20 cellular contexts compared by ENCODE assay signal in the genomic region with DNA sequence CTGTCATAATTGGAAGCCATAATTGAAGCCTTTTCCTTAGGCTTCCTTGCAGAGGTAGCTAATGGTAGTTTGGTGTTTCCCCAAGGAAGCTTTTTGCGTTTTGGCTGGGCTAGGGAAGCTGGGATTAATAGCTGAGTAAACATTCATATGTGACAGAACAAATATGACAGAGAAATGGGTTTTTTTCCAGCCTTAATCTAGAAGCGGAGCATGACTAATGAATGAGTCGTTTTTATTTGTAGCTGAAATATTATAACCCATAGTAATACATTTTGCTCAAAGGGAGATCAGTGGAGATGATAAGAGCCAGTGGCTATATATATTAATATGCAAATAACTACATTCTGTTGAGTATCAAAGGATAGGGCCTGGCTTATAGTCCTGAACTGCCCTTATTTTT. TPM values are rescaled to one million over a fixed set of nuclear protein-coding genes. Genes with fewer than 3 reads are reported as not detected.
DNase-seq lines count a peak whose midpoint lies in the region; ATAC-seq, FAIRE-seq and TF ChIP-seq lines count a peak whose summit lies in the region.
"Had no signal": no experiment of that assay in that cellular context is flagged by ENCODE, and none has a peak within 500 bp of the region (broad histone marks: within the 10 kb centered on the region; RNA-seq: fewer than 3 reads in every experiment).

No MANE protein-coding gene starts in this region.

- peaks cover 89% of the 10 kb centered on the region for H3K36me3 ChIP-seq in RWPE2 (ENCODE audit: low read depth)
- H3K36me3 ChIP-seq in fibroblast of lung (ENCODE audit: control insufficient read depth, insufficient read depth, low read length), result peaks cover 18% of the 10 kb centered on the region
- H3K36me3 ChIP-seq in smooth muscle cell (ENCODE audit: low read depth), result peaks cover 58% of the 10 kb centered on the region
- peaks cover 100% of the 10 kb centered on the region for H3K36me3 ChIP-seq in OCI-LY7 (ENCODE audit: insufficient read depth, low read length)
- peaks cover 39 to 59% of the 10 kb centered on the region in 2 donors for H3K36me3 ChIP-seq in kidney (ENCODE audit: control insufficient read depth in 1 of 2, insufficient read depth in 2 of 2, low read length in 2 of 2)

- POLR2A ChIA-PET in OCI-LY7 (lab: Charles Lee), result interaction anchor here (0.6 to 1.8 kb wide), 5 partner anchors 8 to 1586 kb away, joined by 3 to 5 read pairs (median 3); no protein-coding TSS in a partner anchor

- FAIRE-seq in kidney (lab: Jason Lieb, UNC), result no peak
- FAIRE-seq: GM19239, HepG2 had no signal

- no peak overlapping the region for H3K9ac ChIP-seq in fibroblast of lung (ENCODE audit: insufficient read depth, low read length)
- no peak overlapping the region for H3K9ac ChIP-seq in smooth muscle cell (ENCODE audit: low read depth)
- H3K9ac ChIP-seq in kidney (ENCODE audit: low read length in 2 of 2), result no peak overlapping the region

- peak; percentile 26 for ATAC-seq in RWPE2 (ENCODE audit: low read depth)
- ATAC-seq: HepG2; stimulated activated naive B cell treated with anti-CD40 and anti-IgM and Interleukin-4, amounts not matched to agents 10 μg/mL and 1 μg/mL and 100 μg/mL, for 72 hours had no signal

- CTCF ChIA-PET in OCI-LY7 (lab: Charles Lee; ENCODE audit: unreplicated experiment), result interaction anchor here (0.6 kb wide), 1 partner anchor 1208 kb away, joined by 8 read pairs; no protein-coding TSS in a partner anchor

- H3K4me3 ChIP-seq in RWPE2 (ENCODE audit: severe bottlenecking), result no peak overlapping the region
- H3K4me3 ChIP-seq in fibroblast of lung (replicated peaks in 1 of 4; ENCODE audit: control extremely low read depth in 1 of 4, insufficient read depth in 1 of 4, low read depth in 3 of 4, low read length in 4 of 4), result no peak overlapping the region
- H3K4me3 ChIP-seq in smooth muscle cell, result no peak overlapping the region
- no peak overlapping the region for H3K4me3 ChIP-seq in OCI-LY7 (ENCODE audit: low read depth, low read length, poor library complexity, severe bottlenecking)
- H3K4me3 ChIP-seq in kidney (ENCODE audit: low read length in 2 of 2), result no peak overlapping the region
- H3K4me3 ChIP-seq: ascending aorta had no signal

- H3K4me2 ChIP-seq in fibroblast of lung (ENCODE audit: extremely low read depth, insufficient read depth, low read length) (peak overlapping the region; percentile 23), smooth muscle cell (no peak overlapping the region), OCI-LY7 (ENCODE audit: low read length) (no peak overlapping the region)

- WGBS in smooth muscle cell (ENCODE audit: low lambda C conversion rate), result 67% methylated on average over 3 of the region's 3 CpGs

- H4K20me1 ChIP-seq in fibroblast of lung (ENCODE audit: control insufficient read depth, extremely low read depth, insufficient read depth, low read length), result no peaks in the 10 kb centered on the region
- H4K20me1 ChIP-seq in smooth muscle cell (ENCODE audit: low read depth), result peaks cover 9% of the 10 kb centered on the region
- no peaks in the 10 kb centered on the region for H4K20me1 ChIP-seq in OCI-LY7 (ENCODE audit: insufficient read depth, low read length)

- H3F3A ChIP-seq in smooth muscle cell (ENCODE audit: low read depth), result peaks cover 10% of the 10 kb centered on the region

- H3K4me1 ChIP-seq in RWPE2 (ENCODE audit: insufficient read depth, poor library complexity, severe bottlenecking) (peaks cover 35% of the 10 kb centered on the region), fibroblast of lung (ENCODE audit: control insufficient read depth, extremely low read depth, insufficient read depth, low read length) (peaks cover 11% of the 10 kb centered on the region), smooth muscle cell (ENCODE audit: low read depth) (no peaks in the 10 kb centered on the region), OCI-LY7 (ENCODE audit: insufficient read depth, low read length, poor library complexity, severe bottlenecking) (no peaks in the 10 kb centered on the region), kidney (ENCODE audit: control insufficient read depth in 1 of 2, insufficient read depth in 1 of 2, low read depth in 1 of 2, low read length in 2 of 2) (no peaks in the 10 kb centered on the region)

- H3K9me3 ChIP-seq in RWPE2 (ENCODE audit: severe bottlenecking) (peaks cover 7% of the 10 kb centered on the region), fibroblast of lung (ENCODE audit: control insufficient read depth, insufficient read depth, low read depth, low read length) (no peaks in the 10 kb centered on the region), smooth muscle cell (replicated peaks; ENCODE audit: low read depth) (no peaks in the 10 kb centered on the region), OCI-LY7 (ENCODE audit: low read length) (peaks cover 23% of the 10 kb centered on the region), kidney (ENCODE audit: control insufficient read depth in 1 of 2, low read length in 2 of 2) (no peaks in the 10 kb centered on the region)

- H2AFZ ChIP-seq in fibroblast of lung (ENCODE audit: low read length), result no peak overlapping the region
- no peak overlapping the region for H2AFZ ChIP-seq in smooth muscle cell (ENCODE audit: low read depth)
- H2AFZ ChIP-seq in OCI-LY7 (ENCODE audit: low read length), result no peak overlapping the region

- intact Hi-C loops in OCI-LY7 (cut with micrococcal nuclease; ENCODE audit: unreplicated experiment), result no loop called here
- intact Hi-C loops in kidney (cut with DNase I), result no loop called here

- H3K27me3 ChIP-seq in RWPE2 (ENCODE audit: insufficient read depth, poor library complexity, severe bottlenecking), result no peaks in the 10 kb centered on the region
- no peaks in the 10 kb centered on the region for H3K27me3 ChIP-seq in fibroblast of lung (ENCODE audit: control insufficient read depth, insufficient read depth, low read length)
- H3K27me3 ChIP-seq in smooth muscle cell (ENCODE audit: low read depth), result no peaks in the 10 kb centered on the region
- H3K27me3 ChIP-seq: ascending aorta had no signal

- BruUV-seq in OCI-LY7 (replicated peaks; lab: Mats Ljungman, UMichigan), result no TSS peak

- H3K79me2 ChIP-seq in fibroblast of lung (ENCODE audit: control insufficient read depth, insufficient read depth, low read length), result peaks cover 3% of the 10 kb centered on the region
- H3K79me2 ChIP-seq in smooth muscle cell (ENCODE audit: low read depth), result peaks cover 10% of the 10 kb centered on the region
- H3K79me2 ChIP-seq in OCI-LY7 (ENCODE audit: insufficient read depth, low read depth, low read length), result no peaks in the 10 kb centered on the region

- peak; percentile 15 for DNase-seq in DMS53 (lab: John Stamatoyannopoulos, UW)
- DNase-seq in DMS53 treated with DMSO at 0.1 percent for 48 hours (lab: John Stamatoyannopoulos, UW; ENCODE audit: unreplicated experiment), result no peak
- DNase-seq in RWPE2 (ENCODE audit: low spot score), result no peak
- DNase-seq in fibroblast of lung (ENCODE audit: low read depth in 2 of 2), result peak; percentile 48 to 55
- DNase-seq in smooth muscle cell (lab: John Stamatoyannopoulos, UW; ENCODE audit: unreplicated experiment), result no peak
- DNase-seq in OCI-LY7 (ENCODE audit: low spot score), result no peak
- DNase-seq in kidney, result no peak
- DNase-seq in NCI-H1417 (lab: John Stamatoyannopoulos, UW), result no peak
- DNase-seq: 8988T; activated B cell treated with CpG ODN at 0.5 μM for 24 hours; activated gamma-delta T cell; cortex of kidney; DMS79 treated with DMSO at 0.1 percent for 48 hours; MV-4-11; stimulated activated naive B cell treated with anti-CD40 and anti-IgM and Interleukin-4, amounts not matched to agents 10 μg/mL and 1 μg/mL and 100 μg/mL, for 72 hours; T-helper 1 cell; trophoblast cell had no signal

- TF ChIP-seq CTCF in RWPE2 (IDR thresholded peaks at IDR 0.05; ENCODE audit: poor library complexity, severe bottlenecking) (no peak), fibroblast of lung (conservative IDR thresholded peaks at IDR 0.05 in 1 of 2, IDR thresholded peaks at IDR 0.05 in 1 of 2; ENCODE audit: low read depth in 1 of 2, low read length in 2 of 2) (no peak), smooth muscle cell (IDR thresholded peaks at IDR 0.05; ENCODE audit: borderline replicate concordance, insufficient read depth, poor library complexity, severe bottlenecking) (no peak), OCI-LY7 (conservative IDR thresholded peaks at IDR 0.05; ENCODE audit: low read length) (no peak), kidney (IDR thresholded peaks at IDR 0.05; ENCODE audit: borderline replicate concordance, extremely low read depth, insufficient read depth) (no peak)

- peak overlapping the region; percentile 47 for H3K27ac ChIP-seq in RWPE2 (ENCODE audit: poor library complexity, severe bottlenecking)
- no peak overlapping the region for H3K27ac ChIP-seq in fibroblast of lung (ENCODE audit: insufficient read depth, low read length)
- peak overlapping the region; percentile 41 for H3K27ac ChIP-seq in smooth muscle cell (ENCODE audit: low read depth)
- H3K27ac ChIP-seq in OCI-LY7 (ENCODE audit: low read depth, low read length, poor library complexity, severe bottlenecking), result no peak overlapping the region
- no peak overlapping the region for H3K27ac ChIP-seq in kidney (ENCODE audit: low read depth in 2 of 2, low read length in 2 of 2)

- no peaks in the 10 kb centered on the region for H3K9me2 ChIP-seq in OCI-LY7 (ENCODE audit: insufficient read depth, low read length)

RNA-seq across cellular contexts. Expression of a gene that starts 17.1 kb away (rescaled TPM):
- total RNA-seq in fibroblast of lung (25.9 and 29.9 TPM in 2 replicates), smooth muscle cell (41.2 and 41.8 TPM in 2 replicates), OCI-LY7 (2022) (40.2 and 44.0 TPM in 2 replicates), kidney (29.3 TPM)
- polyA plus RNA-seq in fibroblast of lung (31.5 and 35.3 TPM in 2 replicates), smooth muscle cell (31.4 and 31.7 TPM in 2 replicates), kidney (ENCODE audit: insufficient read depth, low read depth, low replicate concordance) (9.5 TPM)
- polyA plus RNA-seq in fibroblast of lung (2012), result 20.1 and 20.6 TPM in 2 replicates
- 56.7 and 74.4 TPM in 2 replicates for polyA minus RNA-seq in fibroblast of lung (ENCODE audit: low replicate concordance)
- 35.1 and 40.4 TPM in 2 replicates for total RNA-seq in OCI-LY7 (2014; rRNA removed; shearing (Covaris generic))

RNA-seq across cellular contexts. Expression of a gene that starts 17.2 kb away (rescaled TPM):
- 8.7 and 10.4 TPM in 2 replicates for total RNA-seq in fibroblast of lung
- polyA plus RNA-seq in fibroblast of lung, result 5.7 and 6.9 TPM in 2 replicates
- polyA plus RNA-seq in fibroblast of lung (2012), result 6.1 and 6.2 TPM in 2 replicates
- 2.7 and 4.8 TPM in 2 replicates for polyA minus RNA-seq in fibroblast of lung (ENCODE audit: low replicate concordance)
- total RNA-seq in smooth muscle cell, result 3.6 and 8.4 TPM in 2 replicates
- polyA plus RNA-seq in smooth muscle cell, result 2.5 and 5.1 TPM in 2 replicates
- 3.4 and 5.4 TPM in 2 replicates for total RNA-seq in OCI-LY7 (2014; rRNA removed; shearing (Covaris generic))
- total RNA-seq in OCI-LY7 (2022), result 4.6 and 6.5 TPM in 2 replicates
- total RNA-seq in kidney, result 6.0 TPM
- 7.0 TPM for polyA plus RNA-seq in kidney (ENCODE audit: insufficient read depth, low read depth, low replicate concordance)

RNA-seq across cellular contexts. Expression of a gene that starts 57.0 kb away (rescaled TPM):
- 11.6 and 15.7 TPM in 2 replicates for total RNA-seq in fibroblast of lung
- 7.7 and 10.3 TPM in 2 replicates for polyA plus RNA-seq in fibroblast of lung
- 4.8 and 6.7 TPM in 2 replicates for polyA plus RNA-seq in fibroblast of lung (2012)
- polyA minus RNA-seq in fibroblast of lung (ENCODE audit: low replicate concordance), result 9.2 and 17.6 TPM in 2 replicates
- 16.0 and 17.6 TPM in 2 replicates for total RNA-seq in smooth muscle cell
- 5.1 and 5.2 TPM in 2 replicates for polyA plus RNA-seq in smooth muscle cell
- 1.2 and 2.1 TPM in 2 replicates for total RNA-seq in OCI-LY7 (2014; rRNA removed; shearing (Covaris generic))
- 2.8 and 3.5 TPM in 2 replicates for total RNA-seq in OCI-LY7 (2022)
- total RNA-seq in kidney, result 18.4 TPM
- 2.2 TPM for polyA plus RNA-seq in kidney (ENCODE audit: insufficient read depth, low read depth, low replicate concordance)

Comparison
In these comparisons a context has a peak if more than half of its experiments do, and no peak if none do; other contexts are left out.
1. DNase-seq: peak in DMS53 (single experiment) and fibroblast of lung (2 of 2); none in DMS53 treated with DMSO at 0.1 percent for 48 hours (single experiment), RWPE2 (single experiment), smooth muscle cell (single experiment), OCI-LY7 (single experiment), kidney (single experiment) and NCI-H1417 (0 of 3).
2. H3K27ac ChIP-seq: peak in RWPE2 (single experiment) and smooth muscle cell (single experiment); none in fibroblast of lung (single experiment), OCI-LY7 (single experiment) and kidney (0 of 2).